ENCODE assay signal across 16 cellular contexts in the genomic region with DNA sequence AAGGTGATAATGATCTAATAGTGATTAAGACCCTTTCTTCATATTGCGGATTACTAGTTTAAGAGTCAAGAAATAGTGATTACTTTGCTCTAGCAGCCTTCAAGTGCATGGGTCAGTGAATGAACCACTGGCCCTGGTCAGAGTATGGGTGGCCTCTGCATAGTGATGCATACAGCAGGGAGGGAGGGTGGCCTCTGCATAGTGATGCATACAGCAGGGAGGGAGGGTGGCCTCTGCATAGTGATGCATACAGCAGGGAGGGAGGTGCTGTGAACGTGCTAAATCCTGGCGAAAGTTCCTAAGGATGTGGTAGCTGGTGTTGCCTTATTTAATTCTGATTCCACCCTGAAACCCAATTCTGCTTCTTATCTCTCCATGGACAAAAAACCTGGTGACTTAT.
DNase-seq lines count a peak whose midpoint lies in the region; ATAC-seq and TF ChIP-seq lines count a peak whose summit lies in the region.
"Had no signal": no experiment of that assay in that cellular context is flagged by ENCODE, and none has a peak within 500 bp of the region (broad histone marks: within the 10 kb centered on the region; RNA-seq: fewer than 3 reads in every experiment).

No MANE protein-coding gene starts in this region.

- H3K14ac ChIP-seq in mesenchymal stem cell (ENCODE audit: low read length in 2 of 2): peak overlapping the region in 1 of 2 experiments; percentile 77

- H3K27me3 Mint-ChIP-seq in GM23338 (ENCODE audit: insufficient read depth, low read depth, poor library complexity) (no peaks in the 10 kb centered on the region), Caco-2 (ENCODE audit: insufficient read depth, unreplicated experiment) (no peaks in the 10 kb centered on the region)
- H3K27me3 Mint-ChIP-seq in activated T-helper 17 cell treated with anti-CD3 and anti-CD28 coated beads, Interleukin-2, amount 50 U/mL, for 72 hours: no peaks in the 10 kb centered on the region

- H3K23ac ChIP-seq in mesenchymal stem cell (ENCODE audit: low read length in 2 of 2): no peak overlapping the region

- H3K18ac ChIP-seq in mesenchymal stem cell (ENCODE audit: low read depth in 1 of 2, low read length in 2 of 2): no peak overlapping the region

- no peaks in the 10 kb centered on the region for H3F3A ChIP-seq in GM23338 (replicated peaks; ENCODE audit: low read depth)

- H3K4me1 ChIP-seq in GM23338 (ENCODE audit: insufficient read depth): 0 out of 2 replicates have a peak, but pooled peaks cover 4% of the 10 kb centered on the region
- H3K4me1 ChIP-seq in mesenchymal stem cell (ENCODE audit: control insufficient read depth, insufficient read depth, low read depth, low read length): no peaks in the 10 kb centered on the region
- H3K4me1 ChIP-seq in Caco-2: no peaks in the 10 kb centered on the region
- H3K4me1 ChIP-seq: HAP-1 had no signal

- H4K20me1 ChIP-seq in GM23338 (replicated peaks; ENCODE audit: insufficient read depth): no peaks in the 10 kb centered on the region
- H4K20me1 ChIP-seq: BLaER1 had no signal

- H3K36me3 Mint-ChIP-seq in GM23338 (ENCODE audit: low read depth) (no peaks in the 10 kb centered on the region), Caco-2 (ENCODE audit: insufficient read depth, unreplicated experiment) (no peaks in the 10 kb centered on the region)
- no peaks in the 10 kb centered on the region for H3K36me3 Mint-ChIP-seq in activated T-helper 17 cell treated with anti-CD3 and anti-CD28 coated beads, Interleukin-2, amount 50 U/mL, for 72 hours (ENCODE audit: low read depth)
- H3K36me3 Mint-ChIP-seq in stimulated activated effector memory CD8-positive, alpha-beta T cell treated with anti-CD3 and anti-CD28 coated beads, Interleukin-12 subunit alpha, Interleukin-12 subunit beta, amount 100 ng/mL, for 72 hours: no peaks in the 10 kb centered on the region

- no peak overlapping the region for H3K27ac ChIP-seq in GM23338 (ENCODE audit: low read depth)
- no peak overlapping the region for H3K27ac ChIP-seq in mesenchymal stem cell (ENCODE audit: low read length, poor library complexity, severe bottlenecking)
- H3K27ac ChIP-seq: BLaER1 had no signal

- no peak overlapping the region for H3K4me3 ChIP-seq in GM23338
- no peak overlapping the region for H3K4me3 ChIP-seq in mesenchymal stem cell (ENCODE audit: insufficient read depth in 1 of 2, low read depth in 1 of 2, low read length in 2 of 2)
- H3K4me3 ChIP-seq in Caco-2 (ENCODE audit: low read depth, low read length): no peak overlapping the region
- H3K4me3 ChIP-seq: BLaER1, GM12878, HAP-1 had no signal

- H2BK12ac ChIP-seq in mesenchymal stem cell (ENCODE audit: low read length in 2 of 2): peak overlapping the region in 1 of 2 experiments; percentile 11

- intact Hi-C loops in posterior cingulate gyrus (cut with DNase I): no loop called here
- intact Hi-C loops in Caco-2 (cut with micrococcal nuclease; ENCODE audit: unreplicated experiment): no loop called here

- CTCF ChIA-PET in Caco-2 (lab: Charles Lee): no interaction called here

- no peaks in the 10 kb centered on the region; the same call in 1 of the 2 replicates for H3K9me2 ChIP-seq in GM23338 (ENCODE audit: insufficient read depth)

- H3K27me3 ChIP-seq in GM23338 (ENCODE audit: insufficient read depth) (no peaks in the 10 kb centered on the region), mesenchymal stem cell (ENCODE audit: control insufficient read depth in 1 of 2, insufficient read depth in 1 of 2, low read length in 2 of 2) (no peaks in the 10 kb centered on the region), Caco-2 (replicated peaks; ENCODE audit: control insufficient read depth, insufficient read depth, low read length) (no peaks in the 10 kb centered on the region)
- H3K27me3 ChIP-seq: BLaER1 had no signal

- no peaks in the 10 kb centered on the region for H3K79me1 ChIP-seq in mesenchymal stem cell (replicated peaks; ENCODE audit: low read length, poor library complexity, severe bottlenecking)

- H2AK5ac ChIP-seq in mesenchymal stem cell (ENCODE audit: low read length, severe bottlenecking): no peak overlapping the region

- H4K91ac ChIP-seq in mesenchymal stem cell (ENCODE audit: low read length): no peak overlapping the region

- no peak overlapping the region for H2BK120ac ChIP-seq in mesenchymal stem cell (ENCODE audit: low read depth, low read length)

- no peaks in the 10 kb centered on the region for H3K79me2 ChIP-seq in GM23338 (replicated peaks; ENCODE audit: insufficient read depth)

- WGBS in mesenchymal stem cell: 48% methylated on average over 3 of the region's 3 CpGs

- TF ChIP-seq CTCF in GM23338 (conservative IDR thresholded peaks at IDR 0.05; ENCODE audit: low read depth in 2 of 2): no peak
- TF ChIP-seq CTCF in omental fat pad (IDR thresholded peaks at IDR 0.05): no peak
- TF ChIP-seq CTCF in Caco-2 (IDR thresholded peaks at IDR 0.05; ENCODE audit: insufficient read depth in 1 of 2, low read depth in 1 of 2, low read length in 1 of 2, severe bottlenecking in 1 of 2, unreplicated experiment in 1 of 2): no peak

- H3K27ac Mint-ChIP-seq in GM23338 (no peak overlapping the region), Caco-2 (ENCODE audit: unreplicated experiment) (no peak overlapping the region)
- H3K27ac Mint-ChIP-seq in activated T-helper 17 cell treated with anti-CD3 and anti-CD28 coated beads, Interleukin-2, amount 50 U/mL, for 72 hours: no peak overlapping the region
- no peak overlapping the region for H3K27ac Mint-ChIP-seq in stimulated activated effector memory CD8-positive, alpha-beta T cell treated with anti-CD3 and anti-CD28 coated beads, Interleukin-12 subunit alpha, Interleukin-12 subunit beta, amount 100 ng/mL, for 72 hours

- no peak overlapping the region for H2BK15ac ChIP-seq in mesenchymal stem cell (ENCODE audit: low read depth, poor library complexity, severe bottlenecking)

- no peak for DNase-seq in GM23338 (ENCODE audit: low spot score)
- no peak for DNase-seq in mesenchymal stem cell
- DNase-seq in stimulated activated effector memory CD8-positive, alpha-beta T cell treated with anti-CD3 and anti-CD28 coated beads, Interleukin-12 subunit alpha, Interleukin-12 subunit beta, amount 100 ng/mL, for 72 hours (ENCODE audit: low spot score in 2 of 2): no peak
- DNase-seq in omental fat pad (ENCODE audit: low spot score): no peak
- DNase-seq in posterior cingulate gyrus: no peak
- no peak for DNase-seq in Caco-2
- DNase-seq: 8988T, AML-193, Calu3, DMS 273 treated with DMSO at 0.1 percent for 48 hours, GOT3 had no signal

- H3K4me1 Mint-ChIP-seq in GM23338 (peaks cover 8% of the 10 kb centered on the region; the same call in 2 of the 3 replicates), Caco-2 (ENCODE audit: low read depth, unreplicated experiment) (no peaks in the 10 kb centered on the region)
- H3K4me1 Mint-ChIP-seq in activated T-helper 17 cell treated with anti-CD3 and anti-CD28 coated beads, Interleukin-2, amount 50 U/mL, for 72 hours: no peaks in the 10 kb centered on the region
- H3K4me1 Mint-ChIP-seq in stimulated activated effector memory CD8-positive, alpha-beta T cell treated with anti-CD3 and anti-CD28 coated beads, Interleukin-12 subunit alpha, Interleukin-12 subunit beta, amount 100 ng/mL, for 72 hours: no peaks in the 10 kb centered on the region

- H3K4me2 ChIP-seq in GM23338: no peak overlapping the region
- H3K4me2 ChIP-seq in mesenchymal stem cell (ENCODE audit: low read length, poor library complexity, severe bottlenecking): no peak overlapping the region
- H3K4me2 ChIP-seq: BLaER1 had no signal

- H3K9ac ChIP-seq in mesenchymal stem cell (ENCODE audit: low read length): no peak overlapping the region
- H3K9ac ChIP-seq: BLaER1 had no signal

- H4K8ac ChIP-seq in mesenchymal stem cell (ENCODE audit: low read length): peak overlapping the region; percentile 19

- H2AFZ ChIP-seq in GM23338: no peak overlapping the region
- no peak overlapping the region for H2AFZ ChIP-seq in mesenchymal stem cell (ENCODE audit: low read depth, low read length)

- H3K9me3 ChIP-seq in mesenchymal stem cell (ENCODE audit: control insufficient read depth, low read length) (no peaks in the 10 kb centered on the region), Caco-2 (no peaks in the 10 kb centered on the region)
- H3K9me3 ChIP-seq: BLaER1, HAP-1 had no signal

- H3K9me3 Mint-ChIP-seq in GM23338 (no peaks in the 10 kb centered on the region), Caco-2 (ENCODE audit: unreplicated experiment) (no peaks in the 10 kb centered on the region)
- H3K9me3 Mint-ChIP-seq in activated T-helper 17 cell treated with anti-CD3 and anti-CD28 coated beads, Interleukin-2, amount 50 U/mL, for 72 hours: no peaks in the 10 kb centered on the region
- H3K9me3 Mint-ChIP-seq in stimulated activated effector memory CD8-positive, alpha-beta T cell treated with anti-CD3 and anti-CD28 coated beads, Interleukin-12 subunit alpha, Interleukin-12 subunit beta, amount 100 ng/mL, for 72 hours: no peaks in the 10 kb centered on the region

- H2BK5ac ChIP-seq in mesenchymal stem cell (ENCODE audit: low read depth, low read length, poor library complexity, severe bottlenecking): no peak overlapping the region

- H3K4me3 Mint-ChIP-seq in GM23338 (no peak overlapping the region), Caco-2 (ENCODE audit: unreplicated experiment) (no peak overlapping the region)
- H3K4me3 Mint-ChIP-seq in activated T-helper 17 cell treated with anti-CD3 and anti-CD28 coated beads, Interleukin-2, amount 50 U/mL, for 72 hours: no peak overlapping the region
- H3K4me3 Mint-ChIP-seq in stimulated activated effector memory CD8-positive, alpha-beta T cell treated with anti-CD3 and anti-CD28 coated beads, Interleukin-12 subunit alpha, Interleukin-12 subunit beta, amount 100 ng/mL, for 72 hours: no peak overlapping the region

- H3K36me3 ChIP-seq in GM23338 (ENCODE audit: insufficient read depth) (no peaks in the 10 kb centered on the region), mesenchymal stem cell (ENCODE audit: control insufficient read depth in 1 of 2, insufficient read depth in 2 of 2, low read depth in 1 of 2, low read length in 2 of 2) (no peaks in the 10 kb centered on the region), Caco-2 (ENCODE audit: control insufficient read depth, insufficient read depth, low read length) (no peaks in the 10 kb centered on the region)
- H3K36me3 ChIP-seq: BLaER1, HAP-1 had no signal

- POLR2A ChIA-PET in Caco-2 (lab: Charles Lee): no interaction called here

- BruUV-seq in Caco-2 (replicated peaks; lab: Mats Ljungman, UMichigan): no TSS peak

- peak; percentile 88 for ATAC-seq in GM23338
- ATAC-seq in activated T-helper 17 cell treated with anti-CD3 and anti-CD28 coated beads, Interleukin-2, amount 50 U/mL, for 72 hours (replicated peaks): peak; percentile 76
- peak; percentile 47 for ATAC-seq in stimulated activated effector memory CD8-positive, alpha-beta T cell treated with anti-CD3 and anti-CD28 coated beads, Interleukin-12 subunit alpha, Interleukin-12 subunit beta, amount 100 ng/mL, for 72 hours
- ATAC-seq in omental fat pad (ENCODE audit: low FRiP score): no peak
- ATAC-seq: HepG2 had no signal

- peak overlapping the region in 1 of 2 experiments; percentile 30 for H3K4ac ChIP-seq in mesenchymal stem cell (ENCODE audit: low read depth in 1 of 2, low read length in 2 of 2)

TF ChIP-seq in GM23338, 12 proteins besides CTCF, POLR2A, EP300 and RAD21 (continues in another document):
- no peak for TF ChIP-seq STAT1 (IDR thresholded peaks at IDR 0.05; ENCODE audit: unreplicated experiment)
- TF ChIP-seq CREB1 (CRISPR knock-in tag; IDR thresholded peaks at IDR 0.05; ENCODE audit: low read depth): no peak
